In the genomic region with DNA sequence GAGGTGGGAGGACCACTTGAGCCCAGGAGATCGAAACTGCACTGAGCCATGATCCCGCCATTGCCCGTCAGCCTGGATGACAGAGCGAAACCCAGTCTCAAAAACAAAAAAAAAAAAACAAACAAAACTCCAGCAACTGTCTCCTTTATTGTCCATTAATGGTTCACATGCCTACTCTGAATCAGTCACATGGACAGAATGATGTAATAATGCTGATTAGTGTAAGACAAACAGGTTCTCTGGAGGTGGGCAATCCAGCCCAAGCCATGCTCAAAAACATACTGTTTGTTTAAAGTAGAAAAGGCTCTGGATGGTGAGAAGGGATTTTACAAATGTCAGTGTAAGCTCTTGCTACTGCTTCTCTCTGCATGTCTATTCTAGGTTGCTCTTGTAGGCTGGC, we compare ENCODE assay signal across 29 cellular contexts.
DNase-seq lines count a peak whose midpoint lies in the region; ATAC-seq, FAIRE-seq and TF ChIP-seq lines count a peak whose summit lies in the region.
"Had no signal": no experiment of that assay in that cellular context is flagged by ENCODE, and none has a peak within 500 bp of the region (broad histone marks: within the 10 kb centered on the region; RNA-seq: fewer than 3 reads in every experiment).

No MANE protein-coding gene starts in this region.

- in situ Hi-C loops in GM23248 (cut with MboI): no loop called here
- in situ Hi-C loops in K562 (cut with MboI): no loop called here

- H3K4me1 ChIP-seq in GM23248 (ENCODE audit: insufficient read depth) (peaks cover 31% of the 10 kb centered on the region), K562 (replicated peaks in 1 of 2; ENCODE audit: control insufficient read depth in 2 of 2, insufficient read depth in 2 of 2, low read length in 2 of 2) (peaks cover 0 to 5% of the 10 kb centered on the region in 2 experiments; a peak in 2 of 5 replicates), H9 (ENCODE audit: insufficient read depth, low read length) (peaks cover 3% of the 10 kb centered on the region; the same call in 1 of the 2 replicates)

- no peak overlapping the region for H2BK5ac ChIP-seq in H9 (ENCODE audit: insufficient read length, low read length)

- H4K91ac ChIP-seq in H9 (ENCODE audit: insufficient read length, low read depth, low read length): no peak overlapping the region

- H3K23me2 ChIP-seq in H9 (ENCODE audit: insufficient read length, low read depth, low read length, poor library complexity, severe bottlenecking): no peaks in the 10 kb centered on the region

- no peak overlapping the region for H3K9ac ChIP-seq in GM23248
- no peak overlapping the region for H3K9ac ChIP-seq in K562 (ENCODE audit: insufficient read depth in 1 of 2, low read depth in 2 of 2, low read length in 2 of 2)
- H3K9ac ChIP-seq in H9 (ENCODE audit: extremely low read depth, insufficient read length, low read length): no peak overlapping the region

- H3K4ac ChIP-seq in H9 (ENCODE audit: low read depth, low read length): no peak overlapping the region

- H4K8ac ChIP-seq in H9 (replicated peaks; ENCODE audit: insufficient read length, low read depth, low read length): no peak overlapping the region

- no peaks in the 10 kb centered on the region for H3K9me1 ChIP-seq in K562 (ENCODE audit: control insufficient read depth, insufficient read depth, low read length)

- H3K56ac ChIP-seq in H9 (ENCODE audit: insufficient read length, low read depth, low read length): no peak overlapping the region

- H2AFZ ChIP-seq in GM23248: peak overlapping the region; percentile 32; the same call in 1 of the 2 replicates
- peak overlapping the region; percentile 92; the same call in 1 of the 2 replicates for H2AFZ ChIP-seq in K562 (ENCODE audit: low read depth, low read length)
- no peak overlapping the region for H2AFZ ChIP-seq in H9 (ENCODE audit: low read length)

- H4K20me1 ChIP-seq in GM23248 (ENCODE audit: insufficient read depth) (no peaks in the 10 kb centered on the region), K562 (replicated peaks; ENCODE audit: control insufficient read depth, insufficient read depth, low read length) (no peaks in the 10 kb centered on the region), H9 (ENCODE audit: control insufficient read depth, insufficient read depth, insufficient read length) (no peaks in the 10 kb centered on the region)

- peaks cover 59% of the 10 kb centered on the region for H3K4me1 Mint-ChIP-seq in activated naive CD8-positive, alpha-beta T cell (ENCODE audit: low read depth)
- H3K4me1 Mint-ChIP-seq in activated naive CD8-positive, alpha-beta T cell treated with anti-CD3 and anti-CD28 coated beads, Interleukin-2, amount 50 U/mL, for 24 hours: peaks cover 45% of the 10 kb centered on the region
- H3K4me1 Mint-ChIP-seq in stimulated activated effector memory CD8-positive, alpha-beta T cell treated with anti-CD3 and anti-CD28 coated beads, Interleukin-12 subunit alpha, Interleukin-12 subunit beta, amount 100 ng/mL, for 72 hours: peaks cover 16% of the 10 kb centered on the region
- H3K4me1 Mint-ChIP-seq in H9: peaks cover 9% of the 10 kb centered on the region in 2 experiments
- H3K4me1 Mint-ChIP-seq: nephron had no signal

- no peaks in the 10 kb centered on the region for H3K9me3 Mint-ChIP-seq in activated naive CD8-positive, alpha-beta T cell (ENCODE audit: low read depth)
- no peaks in the 10 kb centered on the region for H3K9me3 Mint-ChIP-seq in activated naive CD8-positive, alpha-beta T cell treated with anti-CD3 and anti-CD28 coated beads, Interleukin-2, amount 50 U/mL, for 24 hours
- H3K9me3 Mint-ChIP-seq in stimulated activated effector memory CD8-positive, alpha-beta T cell treated with anti-CD3 and anti-CD28 coated beads, Interleukin-12 subunit alpha, Interleukin-12 subunit beta, amount 100 ng/mL, for 72 hours: no peaks in the 10 kb centered on the region
- peaks cover 5% of the 10 kb centered on the region in 2 experiments; a peak in 2 of 5 replicates for H3K9me3 Mint-ChIP-seq in H9
- H3K9me3 Mint-ChIP-seq: activated CD4-positive, alpha-beta memory T cell treated with anti-CD3 and anti-CD28 coated beads for 36 hours; mesothelial cell of epicardium had no signal

- peaks cover 8% of the 10 kb centered on the region; the same call in 1 of the 2 replicates for H3F3A ChIP-seq in GM23248 (ENCODE audit: insufficient read depth)

- H4K5ac ChIP-seq in H9 (ENCODE audit: insufficient read length, low read depth, low read length): no peak overlapping the region

- POLR2A ChIA-PET in K562 (lab: Yijun Ruan, JAX): no interaction called here

- H3K23ac ChIP-seq in H9 (ENCODE audit: insufficient read length, low read depth, low read length): no peak overlapping the region

- DNase-seq in activated naive CD8-positive, alpha-beta T cell treated with anti-CD3 and anti-CD28 coated beads, Interleukin-2, amount 50 U/mL, for 24 hours: no peak
- DNase-seq in GM23248: no peak
- no peak for DNase-seq in K562 (ENCODE audit: extremely low read depth in 1 of 4, low spot score in 3 of 4)
- no peak for DNase-seq in stimulated activated effector memory CD8-positive, alpha-beta T cell treated with anti-CD3 and anti-CD28 coated beads, Interleukin-12 subunit alpha, Interleukin-12 subunit beta, amount 100 ng/mL, for 72 hours (ENCODE audit: low spot score in 2 of 2)
- no peak for DNase-seq in H9
- no peak for DNase-seq in stimulated activated CD4-positive, alpha-beta T cell treated with anti-CD3 and anti-CD28 coated beads, Interleukin-2, amount 100 ng/mL, for 24 hours
- DNase-seq in left lobe of liver (ENCODE audit: low spot score): no peak
- DNase-seq: activated CD4-positive, alpha-beta memory T cell treated with anti-CD3 and anti-CD28 coated beads for 36 hours; activated gamma-delta T cell; adrenal gland; DMS79 treated with DMSO at 0.1 percent for 48 hours; effector CD8-positive, alpha-beta T cell; left lung; NCI-H1092 treated with DMSO at 0.1 percent for 48 hours; NCI-H187 treated with DMSO at 0.1 percent for 48 hours; NCI-H345; NCI-H748 treated with DMSO at 0.1 percent for 48 hours; pancreas; right cardiac atrium; stimulated activated CD4-positive, alpha-beta T cell treated with anti-CD3 and anti-CD28 coated beads, Interleukin-12 subunit alpha, Interleukin-12 subunit beta, amount 100 ng/mL, for 4 hours; stomach had no signal

- no peak for TF ChIP-seq EP300 in K562 (IDR thresholded peaks at IDR 0.05; ENCODE audit: low read length)

- no peak overlapping the region for H3K18ac ChIP-seq in H9 (ENCODE audit: insufficient read length, low read depth, low read length)

- H2BK15ac ChIP-seq in H9 (ENCODE audit: low read depth, low read length): no peak overlapping the region

- H3K4me2 ChIP-seq in GM23248 (ENCODE audit: unreplicated experiment) (no peak overlapping the region), K562 (ENCODE audit: insufficient read depth, low read length) (no peak overlapping the region), H9 (ENCODE audit: insufficient read depth, insufficient read length, low read length) (no peak overlapping the region)

- H3K27me3 Mint-ChIP-seq in activated naive CD8-positive, alpha-beta T cell: no peaks in the 10 kb centered on the region
- H3K27me3 Mint-ChIP-seq in activated naive CD8-positive, alpha-beta T cell treated with anti-CD3 and anti-CD28 coated beads, Interleukin-2, amount 50 U/mL, for 24 hours: no peaks in the 10 kb centered on the region
- no peaks in the 10 kb centered on the region for H3K27me3 Mint-ChIP-seq in H9 (ENCODE audit: low read depth)
- H3K27me3 Mint-ChIP-seq: activated CD4-positive, alpha-beta memory T cell treated with anti-CD3 and anti-CD28 coated beads for 36 hours had no signal

- no peak for TF ChIP-seq POLR2A in K562 (conservative IDR thresholded peaks at IDR 0.05)

- H3K27me3 ChIP-seq in GM23248 (replicated peaks; ENCODE audit: insufficient read depth) (no peaks in the 10 kb centered on the region), K562 (ENCODE audit: control insufficient read depth in 2 of 2, insufficient read depth in 2 of 2, low read length in 2 of 2) (no peaks in the 10 kb centered on the region), H9 (ENCODE audit: insufficient read depth, low read length) (no peaks in the 10 kb centered on the region)
- H3K27me3 ChIP-seq: adrenal gland, esophagus muscularis mucosa, left lung, pancreas, stomach, tibial nerve had no signal

- peaks cover 2% of the 10 kb centered on the region for H3K36me3 Mint-ChIP-seq in activated naive CD8-positive, alpha-beta T cell
- H3K36me3 Mint-ChIP-seq in activated naive CD8-positive, alpha-beta T cell treated with anti-CD3 and anti-CD28 coated beads, Interleukin-2, amount 50 U/mL, for 24 hours (ENCODE audit: low read depth): no peaks in the 10 kb centered on the region
- H3K36me3 Mint-ChIP-seq in stimulated activated effector memory CD8-positive, alpha-beta T cell treated with anti-CD3 and anti-CD28 coated beads, Interleukin-12 subunit alpha, Interleukin-12 subunit beta, amount 100 ng/mL, for 72 hours: no peaks in the 10 kb centered on the region
- peaks cover 0 to 4% (median 4%) of the 10 kb centered on the region in 3 experiments; a peak in 4 of 7 replicates for H3K36me3 Mint-ChIP-seq in H9 (ENCODE audit: insufficient read depth in 1 of 3, low read depth in 3 of 3)
- H3K36me3 Mint-ChIP-seq: activated CD4-positive, alpha-beta memory T cell treated with anti-CD3 and anti-CD28 coated beads for 36 hours; mesothelial cell of epicardium had no signal

- H2BK120ac ChIP-seq in H9 (ENCODE audit: low read depth, low read length, poor library complexity, severe bottlenecking): no peak overlapping the region

- H3K27ac Mint-ChIP-seq in activated naive CD8-positive, alpha-beta T cell: peak overlapping the region; percentile 7
- H3K27ac Mint-ChIP-seq in activated naive CD8-positive, alpha-beta T cell treated with anti-CD3 and anti-CD28 coated beads, Interleukin-2, amount 50 U/mL, for 24 hours: no peak overlapping the region
- H3K27ac Mint-ChIP-seq in stimulated activated effector memory CD8-positive, alpha-beta T cell treated with anti-CD3 and anti-CD28 coated beads, Interleukin-12 subunit alpha, Interleukin-12 subunit beta, amount 100 ng/mL, for 72 hours: peak overlapping the region; percentile 29
- H3K27ac Mint-ChIP-seq in H9: no peak overlapping the region
- H3K27ac Mint-ChIP-seq: mesothelial cell of epicardium, nephron had no signal

- no peak overlapping the region for H3K14ac ChIP-seq in H9 (ENCODE audit: insufficient read depth, low read length)

- no TSS peak for BruUV-seq in K562 (replicated peaks; lab: Mats Ljungman, UMichigan)

- FAIRE-seq in K562 (lab: Jason Lieb, UNC): no peak
- FAIRE-seq: frontal cortex, pancreas had no signal

- no peaks in the 10 kb centered on the region for H3K9me2 ChIP-seq in GM23248 (ENCODE audit: insufficient read depth)

- H3K9me3 ChIP-seq in GM23248 (ENCODE audit: low read depth): no peaks in the 10 kb centered on the region
- H3K9me3 ChIP-seq in K562 (replicated peaks; ENCODE audit: control insufficient read depth, insufficient read depth, low read depth, low read length): no peaks in the 10 kb centered on the region
- no peaks in the 10 kb centered on the region for H3K9me3 ChIP-seq in H9 (ENCODE audit: control insufficient read depth, low read depth, low read length)
- H3K9me3 ChIP-seq: adrenal gland, esophagus muscularis mucosa, left lung, pancreas, stomach, tibial nerve had no signal

- H3T11ph ChIP-seq in H9 (ENCODE audit: low read length): no peak overlapping the region

- TF ChIP-seq CTCF in K562 (IDR thresholded peaks at IDR 0.05 in 2 of 3, conservative IDR thresholded peaks at IDR 0.05 in 1 of 3; ENCODE audit: insufficient read depth in 2 of 3, low read depth in 1 of 3, low read length in 3 of 3): no peak
- no peak for TF ChIP-seq CTCF in H9 (conservative IDR thresholded peaks at IDR 0.05)

- H3K36me3 ChIP-seq in GM23248 (ENCODE audit: low read depth) (no peaks in the 10 kb centered on the region), K562 (ENCODE audit: control insufficient read depth, insufficient read depth, low read length) (no peaks in the 10 kb centered on the region)
- H3K36me3 ChIP-seq: adrenal gland, esophagus muscularis mucosa, left lung, pancreas, stomach, tibial nerve had no signal

- no peak overlapping the region for H2AK5ac ChIP-seq in H9 (ENCODE audit: insufficient read length, low read length)

- H3K79me1 ChIP-seq in H9 (ENCODE audit: insufficient read depth, low read depth, low read length, poor library complexity, severe bottlenecking): no peaks in the 10 kb centered on the region

- TF ChIP-seq RAD21 in K562 (CRISPR knock-in tag; conservative IDR thresholded peaks at IDR 0.05 in 1 of 2, IDR thresholded peaks at IDR 0.05 in 1 of 2): no peak

- intact Hi-C loops in K562 (cut with micrococcal nuclease): no loop called here

- CTCF ChIA-PET in K562 (lab: Yijun Ruan, JAX; ENCODE audit: low intra/inter-chr PET ratio): no interaction called here

- H3K4me3 ChIP-seq in GM23248: no peak overlapping the region
- no peak overlapping the region for H3K4me3 ChIP-seq in K562
- H3K4me3 ChIP-seq: adrenal gland, esophagus muscularis mucosa, left lung, pancreas, stomach, tibial nerve had no signal

- 0 out of 2 replicates have a peak overlapping the region, but pooled peaks have one; percentile 0 for H3K27ac ChIP-seq in GM23248
- no peak overlapping the region for H3K27ac ChIP-seq in K562 (ENCODE audit: extremely low read depth, low read depth, low read length)
- no peak overlapping the region for H3K27ac ChIP-seq in H9 (ENCODE audit: insufficient read length, low read depth, low read length)
- H3K27ac ChIP-seq: adrenal gland, esophagus muscularis mucosa, left lung, pancreas, RWPE1, stomach, tibial nerve, VCaP had no signal

- H3K4me3 Mint-ChIP-seq in activated naive CD8-positive, alpha-beta T cell: no peak overlapping the region
- no peak overlapping the region for H3K4me3 Mint-ChIP-seq in activated naive CD8-positive, alpha-beta T cell treated with anti-CD3 and anti-CD28 coated beads, Interleukin-2, amount 50 U/mL, for 24 hours
- H3K4me3 Mint-ChIP-seq in stimulated activated effector memory CD8-positive, alpha-beta T cell treated with anti-CD3 and anti-CD28 coated beads, Interleukin-12 subunit alpha, Interleukin-12 subunit beta, amount 100 ng/mL, for 72 hours: no peak overlapping the region
- no peak overlapping the region for H3K4me3 Mint-ChIP-seq in H9
- H3K4me3 Mint-ChIP-seq: activated CD4-positive, alpha-beta memory T cell treated with anti-CD3 and anti-CD28 coated beads for 36 hours; mesothelial cell of epicardium; nephron had no signal

- H3K79me2 ChIP-seq in GM23248 (ENCODE audit: insufficient read depth) (no peaks in the 10 kb centered on the region), K562 (ENCODE audit: control insufficient read depth, insufficient read depth, low read length) (no peaks in the 10 kb centered on the region), H9 (ENCODE audit: insufficient read depth, low read length) (no peaks in the 10 kb centered on the region)

- 89 to 96% methylated on average over 4 of the region's 4 CpGs for WGBS in GM23248 (ENCODE audit: low coverage in 1 of 2, low lambda C conversion rate in 2 of 2, missing lambda C conversion rate in 2 of 2), 2 experiments
- no CpG with 5 or more reads among the region's 4 CpGs for WGBS in K562 (ENCODE audit: insufficient coverage, low coverage, missing lambda C conversion rate)
- WGBS in H9 (ENCODE audit: extremely low coverage, insufficient read length, low lambda C conversion rate): no CpG with 5 or more reads among the region's 4 CpGs

- ATAC-seq in activated naive CD8-positive, alpha-beta T cell treated with anti-CD3 and anti-CD28 coated beads, Interleukin-2, amount 50 U/mL, for 24 hours: no peak
- ATAC-seq in K562: peak; percentile 58
- ATAC-seq in stimulated activated effector memory CD8-positive, alpha-beta T cell treated with anti-CD3 and anti-CD28 coated beads, Interleukin-12 subunit alpha, Interleukin-12 subunit beta, amount 100 ng/mL, for 72 hours: no peak
- no peak for ATAC-seq in left lobe of liver
- ATAC-seq: left lung, pancreas, right cardiac atrium had no signal

- H2BK12ac ChIP-seq in H9 (ENCODE audit: insufficient read length, low read depth, low read length): no peak overlapping the region

- no peak overlapping the region for H2BK20ac ChIP-seq in H9 (ENCODE audit: low read depth, low read length, poor library complexity, severe bottlenecking)

Comparison
In these comparisons a context has a peak if more than half of its experiments do, and no peak if none do; other contexts are left out.
1. H3K27ac Mint-ChIP-seq: peak in activated naive CD8-positive, alpha-beta T cell (single experiment) and stimulated activated effector memory CD8-positive, alpha-beta T cell treated with anti-CD3 and anti-CD28 coated beads, Interleukin-12 subunit alpha, Interleukin-12 subunit beta, amount 100 ng/mL, for 72 hours (single experiment); none in activated naive CD8-positive, alpha-beta T cell treated with anti-CD3 and anti-CD28 coated beads, Interleukin-2, amount 50 U/mL, for 24 hours (single experiment) and H9 (0 of 3).